In the genomic region with DNA sequence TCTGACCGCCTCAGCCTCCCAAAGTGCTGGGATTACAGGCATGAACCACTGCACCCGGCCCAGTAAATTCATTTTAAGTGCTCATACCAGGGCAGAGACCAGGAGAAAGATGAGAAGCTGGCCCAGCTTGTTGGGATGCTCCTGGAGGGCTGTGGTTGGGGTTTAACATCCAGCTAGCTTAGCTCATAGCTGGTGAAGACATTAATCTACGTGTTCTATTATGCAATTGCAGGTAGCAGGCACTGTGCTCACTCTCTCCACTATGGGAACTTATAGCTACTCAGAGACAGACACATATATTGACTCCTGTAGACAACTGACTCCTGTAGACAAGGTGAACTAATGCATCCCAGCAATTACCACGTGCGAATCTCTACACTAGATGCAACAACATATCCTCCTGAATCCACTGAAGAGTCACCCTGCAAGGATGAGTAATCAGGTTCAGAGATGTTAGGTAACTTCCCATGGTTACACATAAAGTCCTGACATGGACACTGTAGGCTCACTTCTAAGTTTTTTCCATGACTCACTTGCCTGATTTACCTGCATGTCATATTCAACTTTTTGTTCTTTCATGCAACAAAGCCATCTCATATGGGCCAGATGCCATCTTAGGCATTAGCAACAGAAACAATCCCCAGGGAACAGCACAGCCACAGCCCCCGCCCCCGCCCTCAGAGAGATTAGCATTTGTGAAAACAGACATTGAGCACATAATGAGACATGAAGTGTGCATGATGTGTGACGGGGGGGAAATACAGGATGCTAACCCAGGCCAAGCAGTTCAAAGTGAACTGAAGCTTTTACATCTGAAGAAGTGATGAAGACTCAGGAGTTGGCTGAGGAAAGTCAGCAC, we compare ENCODE assay signal across 1 cellular context.
TF ChIP-seq lines count a peak whose summit lies in the region.

No MANE protein-coding gene starts in this region.

TF ChIP-seq in GM12878, 131 proteins besides CTCF, POLR2A, EP300 and RAD21 (continued from another document and continues in another):
- TF ChIP-seq, protein P1, sequence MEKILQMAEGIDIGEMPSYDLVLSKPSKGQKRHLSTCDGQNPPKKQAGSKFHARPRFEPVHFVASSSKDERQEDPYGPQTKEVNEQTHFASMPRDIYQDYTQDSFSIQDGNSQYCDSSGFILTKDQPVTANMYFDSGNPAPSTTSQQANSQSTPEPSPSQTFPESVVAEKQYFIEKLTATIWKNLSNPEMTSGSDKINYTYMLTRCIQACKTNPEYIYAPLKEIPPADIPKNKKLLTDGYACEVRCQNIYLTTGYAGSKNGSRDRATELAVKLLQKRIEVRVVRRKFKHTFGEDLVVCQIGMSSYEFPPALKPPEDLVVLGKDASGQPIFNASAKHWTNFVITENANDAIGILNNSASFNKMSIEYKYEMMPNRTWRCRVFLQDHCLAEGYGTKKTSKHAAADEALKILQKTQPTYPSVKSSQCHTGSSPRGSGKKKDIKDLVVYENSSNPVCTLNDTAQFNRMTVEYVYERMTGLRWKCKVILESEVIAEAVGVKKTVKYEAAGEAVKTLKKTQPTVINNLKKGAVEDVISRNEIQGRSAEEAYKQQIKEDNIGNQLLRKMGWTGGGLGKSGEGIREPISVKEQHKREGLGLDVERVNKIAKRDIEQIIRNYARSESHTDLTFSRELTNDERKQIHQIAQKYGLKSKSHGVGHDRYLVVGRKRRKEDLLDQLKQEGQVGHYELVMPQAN (conservative IDR thresholded peaks at IDR 0.05) = no peak
- no peak for TF ChIP-seq RELA (IDR thresholded peaks at IDR 0.05; ENCODE audit: borderline replicate concordance, partially characterized antibody)
- TF ChIP-seq, protein P2, sequence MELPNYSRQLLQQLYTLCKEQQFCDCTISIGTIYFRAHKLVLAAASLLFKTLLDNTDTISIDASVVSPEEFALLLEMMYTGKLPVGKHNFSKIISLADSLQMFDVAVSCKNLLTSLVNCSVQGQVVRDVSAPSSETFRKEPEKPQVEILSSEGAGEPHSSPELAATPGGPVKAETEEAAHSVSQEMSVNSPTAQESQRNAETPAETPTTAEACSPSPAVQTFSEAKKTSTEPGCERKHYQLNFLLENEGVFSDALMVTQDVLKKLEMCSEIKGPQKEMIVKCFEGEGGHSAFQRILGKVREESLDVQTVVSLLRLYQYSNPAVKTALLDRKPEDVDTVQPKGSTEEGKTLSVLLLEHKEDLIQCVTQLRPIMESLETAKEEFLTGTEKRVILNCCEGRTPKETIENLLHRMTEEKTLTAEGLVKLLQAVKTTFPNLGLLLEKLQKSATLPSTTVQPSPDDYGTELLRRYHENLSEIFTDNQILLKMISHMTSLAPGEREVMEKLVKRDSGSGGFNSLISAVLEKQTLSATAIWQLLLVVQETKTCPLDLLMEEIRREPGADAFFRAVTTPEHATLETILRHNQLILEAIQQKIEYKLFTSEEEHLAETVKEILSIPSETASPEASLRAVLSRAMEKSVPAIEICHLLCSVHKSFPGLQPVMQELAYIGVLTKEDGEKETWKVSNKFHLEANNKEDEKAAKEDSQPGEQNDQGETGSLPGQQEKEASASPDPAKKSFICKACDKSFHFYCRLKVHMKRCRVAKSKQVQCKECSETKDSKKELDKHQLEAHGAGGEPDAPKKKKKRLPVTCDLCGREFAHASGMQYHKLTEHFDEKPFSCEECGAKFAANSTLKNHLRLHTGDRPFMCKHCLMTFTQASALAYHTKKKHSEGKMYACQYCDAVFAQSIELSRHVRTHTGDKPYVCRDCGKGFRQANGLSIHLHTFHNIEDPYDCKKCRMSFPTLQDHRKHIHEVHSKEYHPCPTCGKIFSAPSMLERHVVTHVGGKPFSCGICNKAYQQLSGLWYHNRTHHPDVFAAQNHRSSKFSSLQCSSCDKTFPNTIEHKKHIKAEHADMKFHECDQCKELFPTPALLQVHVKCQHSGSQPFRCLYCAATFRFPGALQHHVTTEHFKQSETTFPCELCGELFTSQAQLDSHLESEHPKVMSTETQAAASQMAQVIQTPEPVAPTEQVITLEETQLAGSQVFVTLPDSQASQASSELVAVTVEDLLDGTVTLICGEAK (IDR thresholded peaks at IDR 0.05; ENCODE audit: borderline replicate concordance) = no peak
- TF ChIP-seq, protein P3, sequence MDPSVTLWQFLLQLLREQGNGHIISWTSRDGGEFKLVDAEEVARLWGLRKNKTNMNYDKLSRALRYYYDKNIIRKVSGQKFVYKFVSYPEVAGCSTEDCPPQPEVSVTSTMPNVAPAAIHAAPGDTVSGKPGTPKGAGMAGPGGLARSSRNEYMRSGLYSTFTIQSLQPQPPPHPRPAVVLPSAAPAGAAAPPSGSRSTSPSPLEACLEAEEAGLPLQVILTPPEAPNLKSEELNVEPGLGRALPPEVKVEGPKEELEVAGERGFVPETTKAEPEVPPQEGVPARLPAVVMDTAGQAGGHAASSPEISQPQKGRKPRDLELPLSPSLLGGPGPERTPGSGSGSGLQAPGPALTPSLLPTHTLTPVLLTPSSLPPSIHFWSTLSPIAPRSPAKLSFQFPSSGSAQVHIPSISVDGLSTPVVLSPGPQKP (IDR thresholded peaks at IDR 0.05; ENCODE audit: low read depth, low read length) = no peak
- TF ChIP-seq EZH2 (IDR thresholded peaks at IDR 0.05; ENCODE audit: borderline replicate concordance, control insufficient read depth, low read depth, low read length) = no peak
- TF ChIP-seq SP1 (IDR thresholded peaks at IDR 0.05; ENCODE audit: low read depth, low read length) = no peak
- no peak for TF ChIP-seq MXI1 (IDR thresholded peaks at IDR 0.05; ENCODE audit: low read depth, low read length)
- no peak for TF ChIP-seq WRNIP1 (IDR thresholded peaks at IDR 0.05; ENCODE audit: borderline replicate concordance, low read depth, low read length)
- TF ChIP-seq NFYA (IDR thresholded peaks at IDR 0.05; ENCODE audit: borderline replicate concordance, low read depth, low read length) = no peak
- peak; percentile 41 to 45; a peak in 2 of 4 replicates for TF ChIP-seq BHLHE40 (IDR thresholded peaks at IDR 0.05; ENCODE audit: borderline replicate concordance in 1 of 2, low read depth in 2 of 2, low read length in 1 of 2)
- TF ChIP-seq EGR1 (IDR thresholded peaks at IDR 0.05; ENCODE audit: borderline replicate concordance in 1 of 2, low read depth in 2 of 2, low read length in 2 of 2) = peak in 1 of 2 experiments; percentile 91; a peak in 2 of 3 replicates
- TF ChIP-seq MYC (IDR thresholded peaks at IDR 0.05; ENCODE audit: insufficient read depth, insufficient read length, insufficient replicate concordance, low read length, severe bottlenecking) = no peak
- no peak for TF ChIP-seq SPI1 (IDR thresholded peaks at IDR 0.05; ENCODE audit: borderline replicate concordance, insufficient read depth, low read depth, low read length)
- TF ChIP-seq NR2C2 (IDR thresholded peaks at IDR 0.05; ENCODE audit: borderline replicate concordance, control insufficient read depth, insufficient read length, low read depth) = no peak
- TF ChIP-seq STAT3 (IDR thresholded peaks at IDR 0.05; ENCODE audit: low read depth, low read length) = no peak
- TF ChIP-seq IKZF1 (conservative IDR thresholded peaks at IDR 0.05) = peak; percentile 27; the same call in 1 of the 2 replicates
- no peak for TF ChIP-seq TBL1XR1 (IDR thresholded peaks at IDR 0.05; ENCODE audit: low read depth, low read length)
- TF ChIP-seq CHD4 (IDR thresholded peaks at IDR 0.05) = no peak
- no peak for TF ChIP-seq NR2F1 (conservative IDR thresholded peaks at IDR 0.05)
- no peak for TF ChIP-seq ZZZ3 (IDR thresholded peaks at IDR 0.05; ENCODE audit: control insufficient read depth, insufficient read length, low read depth)
- no peak for TF ChIP-seq ZBED1 (IDR thresholded peaks at IDR 0.05; ENCODE audit: borderline replicate concordance)
- TF ChIP-seq, protein P4, sequence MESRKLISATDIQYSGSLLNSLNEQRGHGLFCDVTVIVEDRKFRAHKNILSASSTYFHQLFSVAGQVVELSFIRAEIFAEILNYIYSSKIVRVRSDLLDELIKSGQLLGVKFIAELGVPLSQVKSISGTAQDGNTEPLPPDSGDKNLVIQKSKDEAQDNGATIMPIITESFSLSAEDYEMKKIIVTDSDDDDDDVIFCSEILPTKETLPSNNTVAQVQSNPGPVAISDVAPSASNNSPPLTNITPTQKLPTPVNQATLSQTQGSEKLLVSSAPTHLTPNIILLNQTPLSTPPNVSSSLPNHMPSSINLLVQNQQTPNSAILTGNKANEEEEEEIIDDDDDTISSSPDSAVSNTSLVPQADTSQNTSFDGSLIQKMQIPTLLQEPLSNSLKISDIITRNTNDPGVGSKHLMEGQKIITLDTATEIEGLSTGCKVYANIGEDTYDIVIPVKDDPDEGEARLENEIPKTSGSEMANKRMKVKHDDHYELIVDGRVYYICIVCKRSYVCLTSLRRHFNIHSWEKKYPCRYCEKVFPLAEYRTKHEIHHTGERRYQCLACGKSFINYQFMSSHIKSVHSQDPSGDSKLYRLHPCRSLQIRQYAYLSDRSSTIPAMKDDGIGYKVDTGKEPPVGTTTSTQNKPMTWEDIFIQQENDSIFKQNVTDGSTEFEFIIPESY (IDR thresholded peaks at IDR 0.05) = no peak
- TF ChIP-seq, protein P5, sequence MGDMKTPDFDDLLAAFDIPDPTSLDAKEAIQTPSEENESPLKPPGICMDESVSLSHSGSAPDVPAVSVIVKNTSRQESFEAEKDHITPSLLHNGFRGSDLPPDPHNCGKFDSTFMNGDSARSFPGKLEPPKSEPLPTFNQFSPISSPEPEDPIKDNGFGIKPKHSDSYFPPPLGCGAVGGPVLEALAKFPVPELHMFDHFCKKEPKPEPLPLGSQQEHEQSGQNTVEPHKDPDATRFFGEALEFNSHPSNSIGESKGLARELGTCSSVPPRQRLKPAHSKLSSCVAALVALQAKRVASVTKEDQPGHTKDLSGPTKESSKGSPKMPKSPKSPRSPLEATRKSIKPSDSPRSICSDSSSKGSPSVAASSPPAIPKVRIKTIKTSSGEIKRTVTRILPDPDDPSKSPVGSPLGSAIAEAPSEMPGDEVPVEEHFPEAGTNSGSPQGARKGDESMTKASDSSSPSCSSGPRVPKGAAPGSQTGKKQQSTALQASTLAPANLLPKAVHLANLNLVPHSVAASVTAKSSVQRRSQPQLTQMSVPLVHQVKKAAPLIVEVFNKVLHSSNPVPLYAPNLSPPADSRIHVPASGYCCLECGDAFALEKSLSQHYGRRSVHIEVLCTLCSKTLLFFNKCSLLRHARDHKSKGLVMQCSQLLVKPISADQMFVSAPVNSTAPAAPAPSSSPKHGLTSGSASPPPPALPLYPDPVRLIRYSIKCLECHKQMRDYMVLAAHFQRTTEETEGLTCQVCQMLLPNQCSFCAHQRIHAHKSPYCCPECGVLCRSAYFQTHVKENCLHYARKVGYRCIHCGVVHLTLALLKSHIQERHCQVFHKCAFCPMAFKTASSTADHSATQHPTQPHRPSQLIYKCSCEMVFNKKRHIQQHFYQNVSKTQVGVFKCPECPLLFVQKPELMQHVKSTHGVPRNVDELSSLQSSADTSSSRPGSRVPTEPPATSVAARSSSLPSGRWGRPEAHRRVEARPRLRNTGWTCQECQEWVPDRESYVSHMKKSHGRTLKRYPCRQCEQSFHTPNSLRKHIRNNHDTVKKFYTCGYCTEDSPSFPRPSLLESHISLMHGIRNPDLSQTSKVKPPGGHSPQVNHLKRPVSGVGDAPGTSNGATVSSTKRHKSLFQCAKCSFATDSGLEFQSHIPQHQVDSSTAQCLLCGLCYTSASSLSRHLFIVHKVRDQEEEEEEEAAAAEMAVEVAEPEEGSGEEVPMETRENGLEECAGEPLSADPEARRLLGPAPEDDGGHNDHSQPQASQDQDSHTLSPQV (IDR thresholded peaks at IDR 0.05) = no peak
- no peak for TF ChIP-seq ZSCAN29 (IDR thresholded peaks at IDR 0.05)
- TF ChIP-seq POLR2AphosphoS5 (IDR thresholded peaks at IDR 0.05; ENCODE audit: low read length) = no peak
- TF ChIP-seq PML (IDR thresholded peaks at IDR 0.05; ENCODE audit: low read length) = 0 out of 2 replicates have a peak, but pooled peaks have one; percentile 33
- peak; percentile 65 for TF ChIP-seq YY1 (IDR thresholded peaks at IDR 0.05; ENCODE audit: low read depth, low read length)
- TF ChIP-seq, protein P6, sequence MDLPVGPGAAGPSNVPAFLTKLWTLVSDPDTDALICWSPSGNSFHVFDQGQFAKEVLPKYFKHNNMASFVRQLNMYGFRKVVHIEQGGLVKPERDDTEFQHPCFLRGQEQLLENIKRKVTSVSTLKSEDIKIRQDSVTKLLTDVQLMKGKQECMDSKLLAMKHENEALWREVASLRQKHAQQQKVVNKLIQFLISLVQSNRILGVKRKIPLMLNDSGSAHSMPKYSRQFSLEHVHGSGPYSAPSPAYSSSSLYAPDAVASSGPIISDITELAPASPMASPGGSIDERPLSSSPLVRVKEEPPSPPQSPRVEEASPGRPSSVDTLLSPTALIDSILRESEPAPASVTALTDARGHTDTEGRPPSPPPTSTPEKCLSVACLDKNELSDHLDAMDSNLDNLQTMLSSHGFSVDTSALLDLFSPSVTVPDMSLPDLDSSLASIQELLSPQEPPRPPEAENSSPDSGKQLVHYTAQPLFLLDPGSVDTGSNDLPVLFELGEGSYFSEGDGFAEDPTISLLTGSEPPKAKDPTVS (IDR thresholded peaks at IDR 0.05; ENCODE audit: low read depth, low read length) = no peak
- TF ChIP-seq, protein P7, sequence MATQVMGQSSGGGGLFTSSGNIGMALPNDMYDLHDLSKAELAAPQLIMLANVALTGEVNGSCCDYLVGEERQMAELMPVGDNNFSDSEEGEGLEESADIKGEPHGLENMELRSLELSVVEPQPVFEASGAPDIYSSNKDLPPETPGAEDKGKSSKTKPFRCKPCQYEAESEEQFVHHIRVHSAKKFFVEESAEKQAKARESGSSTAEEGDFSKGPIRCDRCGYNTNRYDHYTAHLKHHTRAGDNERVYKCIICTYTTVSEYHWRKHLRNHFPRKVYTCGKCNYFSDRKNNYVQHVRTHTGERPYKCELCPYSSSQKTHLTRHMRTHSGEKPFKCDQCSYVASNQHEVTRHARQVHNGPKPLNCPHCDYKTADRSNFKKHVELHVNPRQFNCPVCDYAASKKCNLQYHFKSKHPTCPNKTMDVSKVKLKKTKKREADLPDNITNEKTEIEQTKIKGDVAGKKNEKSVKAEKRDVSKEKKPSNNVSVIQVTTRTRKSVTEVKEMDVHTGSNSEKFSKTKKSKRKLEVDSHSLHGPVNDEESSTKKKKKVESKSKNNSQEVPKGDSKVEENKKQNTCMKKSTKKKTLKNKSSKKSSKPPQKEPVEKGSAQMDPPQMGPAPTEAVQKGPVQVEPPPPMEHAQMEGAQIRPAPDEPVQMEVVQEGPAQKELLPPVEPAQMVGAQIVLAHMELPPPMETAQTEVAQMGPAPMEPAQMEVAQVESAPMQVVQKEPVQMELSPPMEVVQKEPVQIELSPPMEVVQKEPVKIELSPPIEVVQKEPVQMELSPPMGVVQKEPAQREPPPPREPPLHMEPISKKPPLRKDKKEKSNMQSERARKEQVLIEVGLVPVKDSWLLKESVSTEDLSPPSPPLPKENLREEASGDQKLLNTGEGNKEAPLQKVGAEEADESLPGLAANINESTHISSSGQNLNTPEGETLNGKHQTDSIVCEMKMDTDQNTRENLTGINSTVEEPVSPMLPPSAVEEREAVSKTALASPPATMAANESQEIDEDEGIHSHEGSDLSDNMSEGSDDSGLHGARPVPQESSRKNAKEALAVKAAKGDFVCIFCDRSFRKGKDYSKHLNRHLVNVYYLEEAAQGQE (IDR thresholded peaks at IDR 0.05; ENCODE audit: low read depth, low read length) = no peak
